7 cellular contexts compared by ENCODE assay signal in genomic region chr15:90260731-90261130, GRCh38. TPM values are rescaled to one million over a fixed set of nuclear protein-coding genes. Genes with fewer than 3 reads are reported as not detected.
"Had no signal": no experiment of that assay in that cellular context is flagged by ENCODE, and none has a peak within 500 bp of the region (broad histone marks: within the 10 kb centered on the region; RNA-seq: fewer than 3 reads in every experiment).

No MANE protein-coding gene starts in this region.

RNA-seq across cellular contexts. Expression of gene TTLL13, which starts 11.4 kb away (rescaled TPM):
- total RNA-seq: esophagus mucosa, esophagus squamous epithelium, gastrocnemius medialis, glomerular endothelial cell, kidney epithelial cell, left cardiac atrium, lower lobe of right lung had no signal
